ENCODE assay signal across 10 cellular contexts in genomic region chr10:102322914-102323313, GRCh38.
A peak's percentile ranks its signal among the peaks of the same experiment; 100 is the strongest.
DNase-seq lines count a peak whose midpoint lies in the region; ATAC-seq and TF ChIP-seq lines count a peak whose summit lies in the region.
"Had no signal": no experiment of that assay in that cellular context is flagged by ENCODE, and none has a peak within 500 bp of the region (broad histone marks: within the 10 kb centered on the region; RNA-seq: fewer than 3 reads in every experiment).

No MANE protein-coding gene starts in this region.

- no peak overlapping the region for H2AK5ac ChIP-seq in neuronal stem cell (ENCODE audit: low read depth, low read length)

- H3K27ac ChIP-seq in gastrocnemius medialis: peak overlapping the region in 3 of 4 donors; percentile 1 to 90 (median 6)
- no peak overlapping the region for H3K27ac ChIP-seq in neuronal stem cell (replicated peaks; ENCODE audit: low read length)
- H3K27ac ChIP-seq: SJSA1 had no signal

- H3K36me3 ChIP-seq in GM06990 (ENCODE audit: control insufficient read depth, insufficient read depth, low read length): peaks cover 2% of the 10 kb centered on the region
- no peaks in the 10 kb centered on the region for H3K36me3 ChIP-seq in gastrocnemius medialis
- H3K36me3 ChIP-seq in neuronal stem cell (replicated peaks in 1 of 2; ENCODE audit: control insufficient read depth in 2 of 2, insufficient read depth in 2 of 2, low read length in 2 of 2): peaks cover 0 to 7% of the 10 kb centered on the region in 2 donors

- H3K18ac ChIP-seq in neuronal stem cell (ENCODE audit: low read length): no peak overlapping the region

- no peak overlapping the region for H2BK5ac ChIP-seq in neuronal stem cell (ENCODE audit: low read length)

- H3K4me1 ChIP-seq in gastrocnemius medialis: peaks cover 40 to 59% of the 10 kb centered on the region in 2 donors
- H3K4me1 ChIP-seq in neuronal stem cell (ENCODE audit: control insufficient read depth in 2 of 2, insufficient read depth in 1 of 2, low read depth in 1 of 2, low read length in 2 of 2): peaks cover 5 to 15% of the 10 kb centered on the region in 2 donors
- H3K4me1 ChIP-seq: SJSA1 had no signal

- H2BK120ac ChIP-seq in neuronal stem cell (ENCODE audit: low read depth, low read length): no peak overlapping the region

- H2AFZ ChIP-seq in neuronal stem cell (ENCODE audit: low read length): no peak overlapping the region

- H3K4me3 ChIP-seq in GM06990 (replicated peaks; ENCODE audit: low read depth, low read length) (no peak overlapping the region), gastrocnemius medialis (no peak overlapping the region), neuronal stem cell (ENCODE audit: low read length in 2 of 2) (no peak overlapping the region)
- H3K4me3 ChIP-seq: SJSA1 had no signal

- in situ Hi-C loops in gastrocnemius medialis (cut with MboI; ENCODE audit: low sequenced_read_pairs in 4 of 4): no loop called here

- H4K8ac ChIP-seq in neuronal stem cell (ENCODE audit: low read depth, low read length): no peak overlapping the region

- H3K9ac ChIP-seq in neuronal stem cell (ENCODE audit: low read depth, low read length, poor library complexity): no peak overlapping the region

- H3K79me1 ChIP-seq in neuronal stem cell (ENCODE audit: low read depth, low read length): no peaks in the 10 kb centered on the region

- no peak overlapping the region for H3K23ac ChIP-seq in neuronal stem cell (ENCODE audit: low read depth, low read length, poor library complexity)

- ATAC-seq in gastrocnemius medialis (no peak), GM19395 (IDR thresholded peaks at IDR 0.05; ENCODE audit: unreplicated experiment) (no peak), GM19452 (IDR thresholded peaks at IDR 0.05; ENCODE audit: unreplicated experiment) (no peak)

- no peak overlapping the region for H3K4ac ChIP-seq in neuronal stem cell (ENCODE audit: low read length)

- H3K14ac ChIP-seq in neuronal stem cell (ENCODE audit: low read length): no peak overlapping the region

- no peak for TF ChIP-seq POLR2A in gastrocnemius medialis (IDR thresholded peaks at IDR 0.05)

- H3K9me3 ChIP-seq in gastrocnemius medialis (no peaks in the 10 kb centered on the region), neuronal stem cell (replicated peaks in 1 of 2; ENCODE audit: control insufficient read depth in 2 of 2, insufficient read depth in 1 of 2, low read depth in 1 of 2, low read length in 2 of 2) (no peaks in the 10 kb centered on the region)
- H3K9me3 ChIP-seq: SJSA1 had no signal

- intact Hi-C loops in gastrocnemius medialis (cut with DNase I; ENCODE audit: low total_unique reads): no loop called here

- whole genome bisulfite sequencing in neuronal stem cell (ENCODE audit: extremely low coverage in 2 of 2, insufficient read length in 2 of 2, insufficient replicate concordance in 1 of 2), 2 donors: no CpG with 5 or more reads among the region's 2 CpGs

- DNase-seq in GM06990 (ENCODE audit: extremely low read depth, insufficient read length) (peak; percentile 11), NOMO-1 treated with dmso at 0.1 percent for 144 hours (lab: John Stamatoyannopoulos, UW; ENCODE audit: unreplicated experiment) (peak; percentile 60), gastrocnemius medialis (no peak), NCI-H748 (lab: John Stamatoyannopoulos, UW; ENCODE audit: unreplicated experiment) (no peak), neuronal stem cell (ENCODE audit: low spot score) (no peak)
- DNase-seq in activated T-helper 9 cell treated with anti-CD3 and anti-CD28 coated beads, Interleukin-2, amount 50 U/mL, for 16 hours (ENCODE audit: low read depth): peak; percentile 0
- DNase-seq: DMS79 treated with DMSO at 0.1 percent for 48 hours had no signal

- H3K27me3 ChIP-seq in GM06990 (replicated peaks; ENCODE audit: control insufficient read depth, insufficient read depth, low read length) (no peaks in the 10 kb centered on the region), gastrocnemius medialis (no peaks in the 10 kb centered on the region), neuronal stem cell (ENCODE audit: control insufficient read depth in 3 of 3, insufficient read depth in 3 of 3, low read depth in 1 of 3, low read length in 3 of 3) (no peaks in the 10 kb centered on the region)
- H3K27me3 ChIP-seq: SJSA1 had no signal

- no peak for TF ChIP-seq CTCF in GM06990 (IDR thresholded peaks at IDR 0.05; ENCODE audit: insufficient read depth, low read length, poor library complexity, severe bottlenecking)
- TF ChIP-seq CTCF in gastrocnemius medialis (IDR thresholded peaks at IDR 0.05 in 4 of 5, conservative IDR thresholded peaks at IDR 0.05 in 1 of 5): no peak

- H2BK15ac ChIP-seq in neuronal stem cell (ENCODE audit: low read length): no peak overlapping the region

- H4K91ac ChIP-seq in neuronal stem cell (ENCODE audit: low read depth, low read length, poor library complexity): no peak overlapping the region

- H3K4me2 ChIP-seq in neuronal stem cell (ENCODE audit: insufficient read depth, low read length, poor library complexity, severe bottlenecking): no peak overlapping the region

- H2BK12ac ChIP-seq in neuronal stem cell (ENCODE audit: low read length): no peak overlapping the region

Comparison
In these comparisons a context has a peak if more than half of its experiments do, and no peak if none do; other contexts are left out.
1. DNase-seq: peak in GM06990 (single experiment), NOMO-1 treated with dmso at 0.1 percent for 144 hours (single experiment) and activated T-helper 9 cell treated with anti-CD3 and anti-CD28 coated beads, Interleukin-2, amount 50 U/mL, for 16 hours (single experiment); none in gastrocnemius medialis (0 of 2), NCI-H748 (single experiment) and neuronal stem cell (single experiment).